In genomic region chr14:54845616-54846015, GRCh38 we compare ENCODE assay signal across 24 cellular contexts.
"Had no signal": no experiment of that assay in that cellular context is flagged by ENCODE, and none has a peak within 500 bp of the region (broad histone marks: within the 10 kb centered on the region; RNA-seq: fewer than 3 reads in every experiment).

No MANE protein-coding gene starts in this region.

- H3K9me3 ChIP-seq: esophagus muscularis mucosa, left lung, ovary, psoas muscle, thyroid gland had no signal

- H3K4me1 ChIP-seq: esophagus muscularis mucosa, left lung, psoas muscle, thyroid gland had no signal

- H3K4me3 ChIP-seq: esophagus muscularis mucosa, left lung, ovary, psoas muscle, skin epidermis, thyroid gland had no signal

- H3K36me3 ChIP-seq: esophagus muscularis mucosa, ovary, thyroid gland had no signal

- DNase-seq: caudate nucleus; cerebellar nuclear complex; effector CD8-positive, alpha-beta T cell; kidney; left lung; mesenchymal stem cell; midbrain; naive thymus-derived CD4-positive, alpha-beta T cell; occipital lobe; ovary; posterior cingulate gyrus; psoas muscle; right cardiac atrium; stimulated activated CD4-positive, alpha-beta T cell treated with anti-CD3 and anti-CD28 coated beads, Interleukin-15, amount 100 ng/mL, for 24 hours; stimulated activated CD4-positive, alpha-beta T cell treated with anti-CD3 and anti-CD28 coated beads, Interleukin-2, amount 100 ng/mL, for 48 hours; stimulated activated CD8-positive, alpha-beta memory T cell treated with anti-CD3 and anti-CD28 coated beads, Interleukin-4, amount 100 ng/mL, for 48 hours; stimulated activated naive CD4-positive, alpha-beta T cell; stimulated activated naive CD8-positive, alpha-beta T cell treated with anti-CD3 and anti-CD28 coated beads, Interleukin-15, amount 100 ng/mL, for 72 hours; thyroid gland had no signal

- H3K27ac ChIP-seq: esophagus muscularis mucosa, left lung, ovary, psoas muscle, skin epidermis, thyroid gland had no signal

- H3K27me3 ChIP-seq: esophagus muscularis mucosa, left lung, ovary, thyroid gland had no signal

- FAIRE-seq: colon, endothelial cell of umbilical vein, frontal cortex, kidney had no signal

- ATAC-seq: left lung; naive thymus-derived CD4-positive, alpha-beta T cell; psoas muscle; right cardiac atrium; stimulated activated naive CD8-positive, alpha-beta T cell treated with anti-CD3 and anti-CD28 coated beads, Interleukin-15, amount 100 ng/mL, for 72 hours had no signal
